In the genomic region with DNA sequence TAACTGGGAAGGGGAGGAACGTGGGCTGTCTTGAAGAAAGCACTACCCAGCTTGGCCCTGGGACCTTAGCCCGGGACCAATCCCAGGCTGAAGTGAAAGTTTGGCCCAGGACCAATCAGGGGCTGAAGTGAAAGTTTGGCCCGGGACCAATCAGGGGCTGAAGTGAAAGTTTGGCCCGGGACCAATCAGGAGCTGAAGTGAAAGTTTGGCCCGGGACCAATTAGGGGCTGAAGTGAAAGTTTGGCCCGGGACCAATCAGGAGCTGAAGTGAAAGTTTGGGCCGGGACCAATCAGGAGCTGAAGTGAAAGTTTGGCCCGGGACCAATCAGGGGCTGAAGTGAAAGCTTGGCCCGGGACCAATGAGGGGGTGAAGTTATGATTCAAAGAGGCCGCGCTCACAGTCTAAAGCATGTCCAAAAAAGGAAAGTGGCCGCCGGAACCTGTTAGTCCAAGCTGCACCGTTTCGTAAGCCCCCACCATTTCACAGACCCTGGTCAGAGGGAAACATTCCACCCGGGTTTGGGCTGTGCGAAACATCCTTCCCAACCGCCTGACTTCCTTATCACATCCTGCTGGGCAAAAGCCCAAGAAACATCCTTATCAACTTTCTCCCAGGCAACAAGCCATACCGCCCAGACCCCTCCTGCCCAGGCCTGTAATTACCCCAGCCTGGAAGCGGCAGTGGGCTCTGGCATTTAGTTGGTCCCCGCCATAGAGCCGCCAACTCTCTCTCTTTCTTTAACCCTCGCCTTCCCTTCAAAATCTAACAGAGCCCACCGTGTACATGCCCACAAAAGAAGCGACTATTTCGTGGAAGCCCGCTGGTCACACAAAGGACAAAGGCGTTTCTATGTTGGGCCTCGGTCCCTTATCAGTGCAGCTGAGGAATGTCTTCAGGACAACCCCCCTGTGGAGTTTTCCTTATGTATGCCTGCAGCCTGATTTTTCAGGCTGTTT, we compare ENCODE assay signal across 8 cellular contexts. TPM values are rescaled to one million over a fixed set of nuclear protein-coding genes. Genes with fewer than 3 reads are reported as not detected.
DNase-seq lines count a peak whose midpoint lies in the region; ATAC-seq and TF ChIP-seq lines count a peak whose summit lies in the region.

No MANE protein-coding gene starts in this region.

- DNase-seq in activated CD4-positive, alpha-beta T cell treated with anti-CD3 and anti-CD28 coated beads, Interleukin-2, amount 10 ng/mL, durations not matched to agents 24 days and 14 days: peak; percentile 81
- no peak for DNase-seq in activated CD4-positive, alpha-beta T cell treated with anti-CD3 and anti-CD28 coated beads for 4 hours
- DNase-seq in NAMALWA (ENCODE audit: low spot score) (peak; percentile 32), activated T-cell treated with anti-CD3 and anti-CD28 coated beads for 4 hours (peak; percentile 7), fibroblast of villous mesenchyme (ENCODE audit: low read depth) (peak; percentile 96), uterus (peak; percentile 68 to 79)
- DNase-seq in natural killer cell treated with Interleukin-12 subunit alpha and Interleukin-12 subunit beta and Interleukin-15 and Interleukin-18, amount 100 ng/mL, for 72 hours (ENCODE audit: low spot score): no peak

- no peaks in the 10 kb centered on the region for H3K4me1 ChIP-seq in uterus

- no peaks in the 10 kb centered on the region for H3K36me3 ChIP-seq in uterus

- H3K4me1 Mint-ChIP-seq in activated CD4-positive, alpha-beta T cell treated with anti-CD3 and anti-CD28 coated beads, Interleukin-2, amount 10 ng/mL, durations not matched to agents 24 days and 14 days: peaks cover 21% of the 10 kb centered on the region
- H3K4me1 Mint-ChIP-seq in natural killer cell treated with Interleukin-12 subunit alpha and Interleukin-12 subunit beta and Interleukin-15 and Interleukin-18, amount 100 ng/mL, for 72 hours (ENCODE audit: low read depth in 2 of 2): peaks cover 18 to 22% of the 10 kb centered on the region in 2 donors

- intact Hi-C loops in activated CD4-positive, alpha-beta T cell treated with anti-CD3 and anti-CD28 coated beads, Interleukin-2, amount 10 ng/mL, durations not matched to agents 24 days and 14 days (cut with micrococcal nuclease): loop anchor here (1.0 to 10.0 kb wide), 13 partner anchors 26 to 696 kb away; partner anchors contain the start of genes ZFP14, ZNF146, ZNF260 and ZNF345
- intact Hi-C loops in uterus (cut with DNase I; ENCODE audit: low total_unique reads): no loop called here

- no peak for TF ChIP-seq CTCF in fibroblast of villous mesenchyme (IDR thresholded peaks at IDR 0.05; ENCODE audit: insufficient read depth, low read depth, low read length)
- no peak for TF ChIP-seq CTCF in uterus (IDR thresholded peaks at IDR 0.05)

- H3K4me3 ChIP-seq in fibroblast of villous mesenchyme (ENCODE audit: low read depth, low read length) (peak overlapping the region; percentile 95), uterus (peak overlapping the region; percentile 68 to 72)

- TF ChIP-seq POLR2A in uterus (IDR thresholded peaks at IDR 0.05): no peak

- peak overlapping the region; percentile 82 to 83 for H3K27ac ChIP-seq in uterus

- no peak for ATAC-seq in natural killer cell treated with Interleukin-12 subunit alpha and Interleukin-12 subunit beta and Interleukin-15 and Interleukin-18, amount 100 ng/mL, for 72 hours
- no peak for ATAC-seq in HG03108 (IDR thresholded peaks at IDR 0.05; ENCODE audit: unreplicated experiment)

- no peaks in the 10 kb centered on the region for H3K27me3 ChIP-seq in uterus

- H3K4me3 Mint-ChIP-seq in activated CD4-positive, alpha-beta T cell treated with anti-CD3 and anti-CD28 coated beads, Interleukin-2, amount 10 ng/mL, durations not matched to agents 24 days and 14 days: peak overlapping the region; percentile 95
- H3K4me3 Mint-ChIP-seq in natural killer cell treated with Interleukin-12 subunit alpha and Interleukin-12 subunit beta and Interleukin-15 and Interleukin-18, amount 100 ng/mL, for 72 hours: peak overlapping the region; percentile 100

- peak overlapping the region; percentile 89 for H3K27ac Mint-ChIP-seq in activated CD4-positive, alpha-beta T cell treated with anti-CD3 and anti-CD28 coated beads, Interleukin-2, amount 10 ng/mL, durations not matched to agents 24 days and 14 days
- H3K27ac Mint-ChIP-seq in natural killer cell treated with Interleukin-12 subunit alpha and Interleukin-12 subunit beta and Interleukin-15 and Interleukin-18, amount 100 ng/mL, for 72 hours: peak overlapping the region; percentile 90 to 95

- peaks cover 40% of the 10 kb centered on the region for H3K36me3 Mint-ChIP-seq in activated CD4-positive, alpha-beta T cell treated with anti-CD3 and anti-CD28 coated beads, Interleukin-2, amount 10 ng/mL, durations not matched to agents 24 days and 14 days (ENCODE audit: low read depth)
- peaks cover 33% of the 10 kb centered on the region for H3K36me3 Mint-ChIP-seq in natural killer cell treated with Interleukin-12 subunit alpha and Interleukin-12 subunit beta and Interleukin-15 and Interleukin-18, amount 100 ng/mL, for 72 hours

- no peaks in the 10 kb centered on the region for H3K9me3 ChIP-seq in uterus

- H3K9me3 Mint-ChIP-seq in activated CD4-positive, alpha-beta T cell treated with anti-CD3 and anti-CD28 coated beads, Interleukin-2, amount 10 ng/mL, durations not matched to agents 24 days and 14 days: peaks cover 10% of the 10 kb centered on the region
- peaks cover 8% of the 10 kb centered on the region for H3K9me3 Mint-ChIP-seq in natural killer cell treated with Interleukin-12 subunit alpha and Interleukin-12 subunit beta and Interleukin-15 and Interleukin-18, amount 100 ng/mL, for 72 hours

- H3K27me3 Mint-ChIP-seq in activated CD4-positive, alpha-beta T cell treated with anti-CD3 and anti-CD28 coated beads, Interleukin-2, amount 10 ng/mL, durations not matched to agents 24 days and 14 days: no peaks in the 10 kb centered on the region
- H3K27me3 Mint-ChIP-seq in natural killer cell treated with Interleukin-12 subunit alpha and Interleukin-12 subunit beta and Interleukin-15 and Interleukin-18, amount 100 ng/mL, for 72 hours: no peaks in the 10 kb centered on the region

RNA-seq across cellular contexts. Expression of gene ZNF850, which starts 1.1 kb away (rescaled TPM):
- total RNA-seq in activated CD4-positive, alpha-beta T cell treated with anti-CD3 and anti-CD28 coated beads, Interleukin-2, amount 10 ng/mL, durations not matched to agents 24 days and 14 days: 3.2 and 3.8 TPM in 2 replicates
- total RNA-seq in fibroblast of villous mesenchyme (3.2 and 3.9 TPM in 2 replicates), uterus (10 to 100 TPM in 1 of 4 donors, 1 to 10 TPM in 3; 1.8 to 23.5 (median 7.3) TPM)
- 1 to 10 TPM; 3.9 to 4.1 TPM for total RNA-seq in natural killer cell treated with Interleukin-12 subunit alpha and Interleukin-12 subunit beta and Interleukin-15 and Interleukin-18, amount 100 ng/mL, for 72 hours

Comparison
In these comparisons a context has a peak if more than half of its experiments do, and no peak if none do; other contexts are left out.
1. DNase-seq: peak in activated CD4-positive, alpha-beta T cell treated with anti-CD3 and anti-CD28 coated beads, Interleukin-2, amount 10 ng/mL, durations not matched to agents 24 days and 14 days (single experiment), NAMALWA (single experiment), activated T-cell treated with anti-CD3 and anti-CD28 coated beads for 4 hours (single experiment), fibroblast of villous mesenchyme (single experiment) and uterus (2 of 2); none in activated CD4-positive, alpha-beta T cell treated with anti-CD3 and anti-CD28 coated beads for 4 hours (0 of 2) and natural killer cell treated with Interleukin-12 subunit alpha and Interleukin-12 subunit beta and Interleukin-15 and Interleukin-18, amount 100 ng/mL, for 72 hours (single experiment).